ENCODE assay signal across 1 cellular context in the genomic region with DNA sequence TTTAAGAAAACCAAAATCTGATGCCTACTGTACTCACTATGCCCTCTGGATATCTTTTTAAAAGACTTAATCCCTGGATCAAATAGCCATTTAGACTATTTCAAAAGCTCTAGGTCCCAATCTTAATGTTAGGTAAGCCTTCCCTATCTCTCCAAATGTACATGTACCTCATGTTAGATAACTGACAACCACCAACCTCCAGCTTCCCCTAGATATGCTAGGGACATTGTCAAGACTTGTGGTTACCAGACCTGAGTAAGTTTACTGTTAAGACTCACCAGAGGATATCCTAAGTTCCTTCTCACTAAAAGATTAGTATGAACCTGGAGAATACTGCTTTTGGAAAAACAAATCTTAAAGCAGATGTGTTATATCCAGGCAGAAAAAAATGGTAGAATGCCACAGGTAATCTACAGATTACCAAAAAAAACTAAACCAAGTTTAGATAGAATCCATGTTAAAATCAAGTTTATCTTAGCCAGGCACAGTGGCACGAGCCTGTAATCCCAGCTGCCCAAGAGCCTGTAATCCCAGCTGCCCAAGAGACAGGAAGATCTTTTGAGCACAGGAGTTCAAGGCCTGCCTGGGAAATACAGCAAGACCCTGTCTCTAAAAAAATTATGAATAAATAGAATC.
TF ChIP-seq lines count a peak whose summit lies in the region.

No MANE protein-coding gene starts in this region.

TF ChIP-seq in K562, 482 proteins besides CTCF, POLR2A, EP300 and RAD21 (continues in another document):
- TF ChIP-seq TCFL5 (CRISPR knock-in tag; conservative IDR thresholded peaks at IDR 0.05) (no peak), CBX1 (IDR thresholded peaks at IDR 0.05; ENCODE audit: low read depth) (no peak), CBFA2T3 (IDR thresholded peaks at IDR 0.05) (peak; percentile 78), TRIM24 (IDR thresholded peaks at IDR 0.05) (no peak), GTF2A2 (tag; IDR thresholded peaks at IDR 0.05) (no peak), KDM1A (IDR thresholded peaks at IDR 0.05) (0 out of 4 replicates have a peak, but pooled peaks of 1 of the 2 experiments have one; percentile 5), SNIP1 (IDR thresholded peaks at IDR 0.05; ENCODE audit: low read depth) (no peak), SRSF9 (IDR thresholded peaks at IDR 0.05; ENCODE audit: borderline replicate concordance, low read depth, low read length) (no peak), ATF3 (IDR thresholded peaks at IDR 0.05) (no peak), ATF3 (CRISPR knock-in tag; conservative IDR thresholded peaks at IDR 0.05) (no peak), KAT7 (CRISPR knock-in tag; IDR thresholded peaks at IDR 0.05; ENCODE audit: borderline replicate concordance) (no peak), RNF219 (CRISPR knock-in tag; IDR thresholded peaks at IDR 0.05) (no peak), HMBOX1 (IDR thresholded peaks at IDR 0.05) (peak; percentile 100), ZNF699 (CRISPR knock-in tag; IDR thresholded peaks at IDR 0.05; ENCODE audit: insufficient replicate concordance) (no peak), SMARCA5 (IDR thresholded peaks at IDR 0.05) (no peak), BRF1 (IDR thresholded peaks at IDR 0.05; ENCODE audit: borderline replicate concordance, extremely low read depth, insufficient read length) (no peak), COPS2 (conservative IDR thresholded peaks at IDR 0.05) (no peak), ZNF444 (CRISPR knock-in tag; IDR thresholded peaks at IDR 0.05) (no peak), SIX5 (IDR thresholded peaks at IDR 0.05; ENCODE audit: borderline replicate concordance in 1 of 2, insufficient read depth in 1 of 2, low read depth in 1 of 2, low read length in 2 of 2) (no peak), ZBTB49 (CRISPR knock-in tag; IDR thresholded peaks at IDR 0.05; ENCODE audit: borderline replicate concordance) (no peak), ARID3B (CRISPR knock-in tag; IDR thresholded peaks at IDR 0.05; ENCODE audit: borderline replicate concordance) (no peak), ZFP30 (CRISPR knock-in tag; IDR thresholded peaks at IDR 0.05; ENCODE audit: borderline replicate concordance) (no peak), CBFA2T2 (conservative IDR thresholded peaks at IDR 0.05) (peak; percentile 58; the same call in 1 of the 2 replicates), GATAD2B (IDR thresholded peaks at IDR 0.05; ENCODE audit: borderline replicate concordance) (no peak), E2F5 (CRISPR knock-in tag; IDR thresholded peaks at IDR 0.05) (no peak)
- TF ChIP-seq, protein P1, sequence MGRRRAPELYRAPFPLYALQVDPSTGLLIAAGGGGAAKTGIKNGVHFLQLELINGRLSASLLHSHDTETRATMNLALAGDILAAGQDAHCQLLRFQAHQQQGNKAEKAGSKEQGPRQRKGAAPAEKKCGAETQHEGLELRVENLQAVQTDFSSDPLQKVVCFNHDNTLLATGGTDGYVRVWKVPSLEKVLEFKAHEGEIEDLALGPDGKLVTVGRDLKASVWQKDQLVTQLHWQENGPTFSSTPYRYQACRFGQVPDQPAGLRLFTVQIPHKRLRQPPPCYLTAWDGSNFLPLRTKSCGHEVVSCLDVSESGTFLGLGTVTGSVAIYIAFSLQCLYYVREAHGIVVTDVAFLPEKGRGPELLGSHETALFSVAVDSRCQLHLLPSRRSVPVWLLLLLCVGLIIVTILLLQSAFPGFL (CRISPR knock-in tag; IDR thresholded peaks at IDR 0.05): no peak
- TF ChIP-seq, protein P2, sequence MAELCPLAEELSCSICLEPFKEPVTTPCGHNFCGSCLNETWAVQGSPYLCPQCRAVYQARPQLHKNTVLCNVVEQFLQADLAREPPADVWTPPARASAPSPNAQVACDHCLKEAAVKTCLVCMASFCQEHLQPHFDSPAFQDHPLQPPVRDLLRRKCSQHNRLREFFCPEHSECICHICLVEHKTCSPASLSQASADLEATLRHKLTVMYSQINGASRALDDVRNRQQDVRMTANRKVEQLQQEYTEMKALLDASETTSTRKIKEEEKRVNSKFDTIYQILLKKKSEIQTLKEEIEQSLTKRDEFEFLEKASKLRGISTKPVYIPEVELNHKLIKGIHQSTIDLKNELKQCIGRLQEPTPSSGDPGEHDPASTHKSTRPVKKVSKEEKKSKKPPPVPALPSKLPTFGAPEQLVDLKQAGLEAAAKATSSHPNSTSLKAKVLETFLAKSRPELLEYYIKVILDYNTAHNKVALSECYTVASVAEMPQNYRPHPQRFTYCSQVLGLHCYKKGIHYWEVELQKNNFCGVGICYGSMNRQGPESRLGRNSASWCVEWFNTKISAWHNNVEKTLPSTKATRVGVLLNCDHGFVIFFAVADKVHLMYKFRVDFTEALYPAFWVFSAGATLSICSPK (IDR thresholded peaks at IDR 0.05; ENCODE audit: borderline replicate concordance): no peak
- TF ChIP-seq, protein P3, sequence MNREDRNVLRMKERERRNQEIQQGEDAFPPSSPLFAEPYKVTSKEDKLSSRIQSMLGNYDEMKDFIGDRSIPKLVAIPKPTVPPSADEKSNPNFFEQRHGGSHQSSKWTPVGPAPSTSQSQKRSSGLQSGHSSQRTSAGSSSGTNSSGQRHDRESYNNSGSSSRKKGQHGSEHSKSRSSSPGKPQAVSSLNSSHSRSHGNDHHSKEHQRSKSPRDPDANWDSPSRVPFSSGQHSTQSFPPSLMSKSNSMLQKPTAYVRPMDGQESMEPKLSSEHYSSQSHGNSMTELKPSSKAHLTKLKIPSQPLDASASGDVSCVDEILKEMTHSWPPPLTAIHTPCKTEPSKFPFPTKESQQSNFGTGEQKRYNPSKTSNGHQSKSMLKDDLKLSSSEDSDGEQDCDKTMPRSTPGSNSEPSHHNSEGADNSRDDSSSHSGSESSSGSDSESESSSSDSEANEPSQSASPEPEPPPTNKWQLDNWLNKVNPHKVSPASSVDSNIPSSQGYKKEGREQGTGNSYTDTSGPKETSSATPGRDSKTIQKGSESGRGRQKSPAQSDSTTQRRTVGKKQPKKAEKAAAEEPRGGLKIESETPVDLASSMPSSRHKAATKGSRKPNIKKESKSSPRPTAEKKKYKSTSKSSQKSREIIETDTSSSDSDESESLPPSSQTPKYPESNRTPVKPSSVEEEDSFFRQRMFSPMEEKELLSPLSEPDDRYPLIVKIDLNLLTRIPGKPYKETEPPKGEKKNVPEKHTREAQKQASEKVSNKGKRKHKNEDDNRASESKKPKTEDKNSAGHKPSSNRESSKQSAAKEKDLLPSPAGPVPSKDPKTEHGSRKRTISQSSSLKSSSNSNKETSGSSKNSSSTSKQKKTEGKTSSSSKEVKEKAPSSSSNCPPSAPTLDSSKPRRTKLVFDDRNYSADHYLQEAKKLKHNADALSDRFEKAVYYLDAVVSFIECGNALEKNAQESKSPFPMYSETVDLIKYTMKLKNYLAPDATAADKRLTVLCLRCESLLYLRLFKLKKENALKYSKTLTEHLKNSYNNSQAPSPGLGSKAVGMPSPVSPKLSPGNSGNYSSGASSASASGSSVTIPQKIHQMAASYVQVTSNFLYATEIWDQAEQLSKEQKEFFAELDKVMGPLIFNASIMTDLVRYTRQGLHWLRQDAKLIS (CRISPR knock-in tag; IDR thresholded peaks at IDR 0.05): no peak
- TF ChIP-seq, protein P4, sequence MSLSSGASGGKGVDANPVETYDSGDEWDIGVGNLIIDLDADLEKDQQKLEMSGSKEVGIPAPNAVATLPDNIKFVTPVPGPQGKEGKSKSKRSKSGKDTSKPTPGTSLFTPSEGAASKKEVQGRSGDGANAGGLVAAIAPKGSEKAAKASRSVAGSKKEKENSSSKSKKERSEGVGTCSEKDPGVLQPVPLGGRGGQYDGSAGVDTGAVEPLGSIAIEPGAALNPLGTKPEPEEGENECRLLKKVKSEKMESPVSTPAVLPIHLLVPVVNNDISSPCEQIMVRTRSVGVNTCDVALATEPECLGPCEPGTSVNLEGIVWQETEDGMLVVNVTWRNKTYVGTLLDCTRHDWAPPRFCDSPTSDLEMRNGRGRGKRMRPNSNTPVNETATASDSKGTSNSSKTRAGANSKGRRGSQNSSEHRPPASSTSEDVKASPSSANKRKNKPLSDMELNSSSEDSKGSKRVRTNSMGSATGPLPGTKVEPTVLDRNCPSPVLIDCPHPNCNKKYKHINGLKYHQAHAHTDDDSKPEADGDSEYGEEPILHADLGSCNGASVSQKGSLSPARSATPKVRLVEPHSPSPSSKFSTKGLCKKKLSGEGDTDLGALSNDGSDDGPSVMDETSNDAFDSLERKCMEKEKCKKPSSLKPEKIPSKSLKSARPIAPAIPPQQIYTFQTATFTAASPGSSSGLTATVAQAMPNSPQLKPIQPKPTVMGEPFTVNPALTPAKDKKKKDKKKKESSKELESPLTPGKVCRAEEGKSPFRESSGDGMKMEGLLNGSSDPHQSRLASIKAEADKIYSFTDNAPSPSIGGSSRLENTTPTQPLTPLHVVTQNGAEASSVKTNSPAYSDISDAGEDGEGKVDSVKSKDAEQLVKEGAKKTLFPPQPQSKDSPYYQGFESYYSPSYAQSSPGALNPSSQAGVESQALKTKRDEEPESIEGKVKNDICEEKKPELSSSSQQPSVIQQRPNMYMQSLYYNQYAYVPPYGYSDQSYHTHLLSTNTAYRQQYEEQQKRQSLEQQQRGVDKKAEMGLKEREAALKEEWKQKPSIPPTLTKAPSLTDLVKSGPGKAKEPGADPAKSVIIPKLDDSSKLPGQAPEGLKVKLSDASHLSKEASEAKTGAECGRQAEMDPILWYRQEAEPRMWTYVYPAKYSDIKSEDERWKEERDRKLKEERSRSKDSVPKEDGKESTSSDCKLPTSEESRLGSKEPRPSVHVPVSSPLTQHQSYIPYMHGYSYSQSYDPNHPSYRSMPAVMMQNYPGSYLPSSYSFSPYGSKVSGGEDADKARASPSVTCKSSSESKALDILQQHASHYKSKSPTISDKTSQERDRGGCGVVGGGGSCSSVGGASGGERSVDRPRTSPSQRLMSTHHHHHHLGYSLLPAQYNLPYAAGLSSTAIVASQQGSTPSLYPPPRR (CRISPR knock-in tag; IDR thresholded peaks at IDR 0.05; ENCODE audit: borderline replicate concordance): no peak
- TF ChIP-seq, protein P5, sequence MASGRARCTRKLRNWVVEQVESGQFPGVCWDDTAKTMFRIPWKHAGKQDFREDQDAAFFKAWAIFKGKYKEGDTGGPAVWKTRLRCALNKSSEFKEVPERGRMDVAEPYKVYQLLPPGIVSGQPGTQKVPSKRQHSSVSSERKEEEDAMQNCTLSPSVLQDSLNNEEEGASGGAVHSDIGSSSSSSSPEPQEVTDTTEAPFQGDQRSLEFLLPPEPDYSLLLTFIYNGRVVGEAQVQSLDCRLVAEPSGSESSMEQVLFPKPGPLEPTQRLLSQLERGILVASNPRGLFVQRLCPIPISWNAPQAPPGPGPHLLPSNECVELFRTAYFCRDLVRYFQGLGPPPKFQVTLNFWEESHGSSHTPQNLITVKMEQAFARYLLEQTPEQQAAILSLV (tag; IDR thresholded peaks at IDR 0.05): no peak
